ENCODE assay signal across 13 cellular contexts in the genomic region with DNA sequence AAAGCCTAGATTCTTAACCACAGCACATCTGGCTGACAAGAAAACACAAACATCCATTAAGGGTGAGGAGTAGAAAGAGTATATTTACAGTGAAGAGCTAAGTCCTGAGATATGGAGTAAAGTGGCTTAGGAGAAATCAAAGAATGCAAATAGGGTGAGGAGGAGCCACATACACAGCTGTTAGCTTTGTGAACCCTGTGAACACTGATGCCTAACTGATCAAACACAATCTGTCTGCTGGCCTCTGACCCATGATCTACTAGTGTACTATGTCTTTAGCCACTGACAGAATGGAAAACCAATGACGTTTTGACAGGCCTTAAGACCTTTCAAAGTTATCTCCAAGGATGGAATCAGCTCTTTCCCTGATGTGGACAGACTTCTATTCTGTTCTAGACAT.
DNase-seq lines count a peak whose midpoint lies in the region; ATAC-seq and FAIRE-seq lines count a peak whose summit lies in the region.
"Had no signal": no experiment of that assay in that cellular context is flagged by ENCODE, and none has a peak within 500 bp of the region (broad histone marks: within the 10 kb centered on the region; RNA-seq: fewer than 3 reads in every experiment).

No MANE protein-coding gene starts in this region.

- H3K9me3 Mint-ChIP-seq in activated CD8-positive, alpha-beta T cell treated with anti-CD3 and anti-CD28 coated beads, Interleukin-2, amount 10 ng/mL, durations not matched to agents 7 days and 5 days (ENCODE audit: insufficient read depth) = no peaks in the 10 kb centered on the region
- peaks cover 0 to 2% of the 10 kb centered on the region in 2 donors for H3K9me3 Mint-ChIP-seq in stimulated activated naive B cell treated with anti-CD40 and anti-IgM and Interleukin-4, amounts not matched to agents 10 μg/mL and 1 μg/mL and 100 μg/mL, for 72 hours
- H3K9me3 Mint-ChIP-seq in activated naive CD4-positive, alpha-beta T cell treated with anti-CD3 and anti-CD28 coated beads for 36 hours = no peaks in the 10 kb centered on the region
- H3K9me3 Mint-ChIP-seq in T-cell = no peaks in the 10 kb centered on the region

- H3K27me3 Mint-ChIP-seq in activated CD8-positive, alpha-beta T cell treated with anti-CD3 and anti-CD28 coated beads, Interleukin-2, amount 10 ng/mL, durations not matched to agents 7 days and 5 days (ENCODE audit: low read depth) = no peaks in the 10 kb centered on the region
- no peaks in the 10 kb centered on the region for H3K27me3 Mint-ChIP-seq in stimulated activated naive B cell treated with anti-CD40 and anti-IgM and Interleukin-4, amounts not matched to agents 10 μg/mL and 1 μg/mL and 100 μg/mL, for 72 hours
- no peaks in the 10 kb centered on the region for H3K27me3 Mint-ChIP-seq in activated naive CD4-positive, alpha-beta T cell treated with anti-CD3 and anti-CD28 coated beads for 36 hours (ENCODE audit: low read depth)
- no peaks in the 10 kb centered on the region for H3K27me3 Mint-ChIP-seq in T-cell

- POLR2A ChIA-PET in activated CD8-positive, alpha-beta T cell treated with anti-CD3 and anti-CD28 coated beads, Interleukin-2, amount 10 ng/mL, durations not matched to agents 7 days and 5 days (lab: Charles Lee) = interaction anchor here (0.9 to 1.2 kb wide), 2 partner anchors 23 to 93 kb away, joined by 3 to 4 read pairs; no protein-coding TSS in a partner anchor
- POLR2A ChIA-PET in T-cell (lab: Charles Lee) = interaction anchor here (0.6 to 0.8 kb wide), 2 partner anchors 10 to 1800 kb away, joined by 4 to 9 read pairs; no protein-coding TSS in a partner anchor

- DNase-seq in HTR-8/SVneo (ENCODE audit: insufficient read length, low spot score) (no peak), T-cell (no peak)
- no peak for DNase-seq in activated CD8-positive, alpha-beta T cell treated with anti-CD3 and anti-CD28 coated beads, Interleukin-2, amount 10 ng/mL, durations not matched to agents 7 days and 5 days
- DNase-seq in stimulated activated naive B cell treated with anti-CD40 and anti-IgM and Interleukin-4, amounts not matched to agents 10 μg/mL and 1 μg/mL and 100 μg/mL, for 72 hours = no peak
- DNase-seq in stimulated activated CD8-positive, alpha-beta memory T cell treated with anti-CD3 and anti-CD28 coated beads, Interleukin-4, amount 100 ng/mL, for 48 hours = no peak
- no peak for DNase-seq in activated naive CD4-positive, alpha-beta T cell treated with anti-CD3 and anti-CD28 coated beads for 36 hours
- DNase-seq: ACHN, IMR-90, NCI-H1436, NCI-H2081, NCI-H526 had no signal

- peak; percentile 66 for FAIRE-seq in HTR-8/SVneo (lab: Jason Lieb, UNC)
- FAIRE-seq: H1 had no signal

- CTCF ChIA-PET in activated CD8-positive, alpha-beta T cell treated with anti-CD3 and anti-CD28 coated beads, Interleukin-2, amount 10 ng/mL, durations not matched to agents 7 days and 5 days (lab: Charles Lee) = interaction anchor here (1.0 to 4.2 kb wide), 9 partner anchors 9 to 501 kb away, joined by 3 to 39 read pairs (median 4); no protein-coding TSS in a partner anchor
- CTCF ChIA-PET in activated naive CD4-positive, alpha-beta T cell treated with anti-CD3 and anti-CD28 coated beads for 36 hours (lab: Charles Lee) = interaction anchor here (0.7 kb wide), 1 partner anchor 304 kb away, joined by 3 read pairs; no protein-coding TSS in a partner anchor
- CTCF ChIA-PET in T-cell (lab: Charles Lee) = interaction anchor here (0.5 to 0.8 kb wide), 2 partner anchors 9 to 51 kb away, joined by 3 read pairs; no protein-coding TSS in a partner anchor

- no peak overlapping the region for H3K4me3 Mint-ChIP-seq in activated CD8-positive, alpha-beta T cell treated with anti-CD3 and anti-CD28 coated beads, Interleukin-2, amount 10 ng/mL, durations not matched to agents 7 days and 5 days
- H3K4me3 Mint-ChIP-seq in stimulated activated naive B cell treated with anti-CD40 and anti-IgM and Interleukin-4, amounts not matched to agents 10 μg/mL and 1 μg/mL and 100 μg/mL, for 72 hours = no peak overlapping the region
- H3K4me3 Mint-ChIP-seq in activated naive CD4-positive, alpha-beta T cell treated with anti-CD3 and anti-CD28 coated beads for 36 hours = no peak overlapping the region
- no peak overlapping the region for H3K4me3 Mint-ChIP-seq in T-cell

- peaks cover 38% of the 10 kb centered on the region for H3K4me1 Mint-ChIP-seq in activated CD8-positive, alpha-beta T cell treated with anti-CD3 and anti-CD28 coated beads, Interleukin-2, amount 10 ng/mL, durations not matched to agents 7 days and 5 days (ENCODE audit: low read depth)
- peaks cover 26 to 41% of the 10 kb centered on the region in 2 donors for H3K4me1 Mint-ChIP-seq in stimulated activated naive B cell treated with anti-CD40 and anti-IgM and Interleukin-4, amounts not matched to agents 10 μg/mL and 1 μg/mL and 100 μg/mL, for 72 hours
- H3K4me1 Mint-ChIP-seq in activated naive CD4-positive, alpha-beta T cell treated with anti-CD3 and anti-CD28 coated beads for 36 hours (ENCODE audit: low read depth) = peaks cover 5% of the 10 kb centered on the region
- peaks cover 13 to 14% (median 13%) of the 10 kb centered on the region in 3 donors for H3K4me1 Mint-ChIP-seq in T-cell

- no peaks in the 10 kb centered on the region for H3K36me3 Mint-ChIP-seq in activated CD8-positive, alpha-beta T cell treated with anti-CD3 and anti-CD28 coated beads, Interleukin-2, amount 10 ng/mL, durations not matched to agents 7 days and 5 days (ENCODE audit: low read depth)
- H3K36me3 Mint-ChIP-seq in stimulated activated naive B cell treated with anti-CD40 and anti-IgM and Interleukin-4, amounts not matched to agents 10 μg/mL and 1 μg/mL and 100 μg/mL, for 72 hours = peaks cover 16 to 33% of the 10 kb centered on the region in 2 donors
- peaks cover under 1% of the 10 kb centered on the region for H3K36me3 Mint-ChIP-seq in activated naive CD4-positive, alpha-beta T cell treated with anti-CD3 and anti-CD28 coated beads for 36 hours (ENCODE audit: low read depth)
- no peaks in the 10 kb centered on the region for H3K36me3 Mint-ChIP-seq in T-cell

- H3K27ac ChIP-seq in cingulate gyrus (ENCODE audit: low read depth, low read length) = peak overlapping the region; percentile 2

- intact Hi-C loops in activated naive CD4-positive, alpha-beta T cell treated with anti-CD3 and anti-CD28 coated beads for 36 hours (cut with micrococcal nuclease) = no loop called here

- peak; percentile 27 for ATAC-seq in activated CD8-positive, alpha-beta T cell treated with anti-CD3 and anti-CD28 coated beads, Interleukin-2, amount 10 ng/mL, durations not matched to agents 7 days and 5 days
- ATAC-seq in stimulated activated naive B cell treated with anti-CD40 and anti-IgM and Interleukin-4, amounts not matched to agents 10 μg/mL and 1 μg/mL and 100 μg/mL, for 72 hours (replicated peaks) = peak in 1 of 2 donors; percentile 27
- no peak for ATAC-seq in T-cell (replicated peaks in 1 of 4)

- peak overlapping the region; percentile 43 for H3K27ac Mint-ChIP-seq in activated CD8-positive, alpha-beta T cell treated with anti-CD3 and anti-CD28 coated beads, Interleukin-2, amount 10 ng/mL, durations not matched to agents 7 days and 5 days
- peak overlapping the region; percentile 47 for H3K27ac Mint-ChIP-seq in stimulated activated naive B cell treated with anti-CD40 and anti-IgM and Interleukin-4, amounts not matched to agents 10 μg/mL and 1 μg/mL and 100 μg/mL, for 72 hours
- no peak overlapping the region for H3K27ac Mint-ChIP-seq in activated naive CD4-positive, alpha-beta T cell treated with anti-CD3 and anti-CD28 coated beads for 36 hours
- H3K27ac Mint-ChIP-seq in T-cell = no peak overlapping the region

Comparison
In these comparisons a context has a peak if more than half of its experiments do, and no peak if none do; other contexts are left out.
1. H3K27ac Mint-ChIP-seq: peak in activated CD8-positive, alpha-beta T cell treated with anti-CD3 and anti-CD28 coated beads, Interleukin-2, amount 10 ng/mL, durations not matched to agents 7 days and 5 days (single experiment) and stimulated activated naive B cell treated with anti-CD40 and anti-IgM and Interleukin-4, amounts not matched to agents 10 μg/mL and 1 μg/mL and 100 μg/mL, for 72 hours (single experiment); none in activated naive CD4-positive, alpha-beta T cell treated with anti-CD3 and anti-CD28 coated beads for 36 hours (single experiment) and T-cell (0 of 2).